ENCODE assay signal across 8 cellular contexts in the genomic region with DNA sequence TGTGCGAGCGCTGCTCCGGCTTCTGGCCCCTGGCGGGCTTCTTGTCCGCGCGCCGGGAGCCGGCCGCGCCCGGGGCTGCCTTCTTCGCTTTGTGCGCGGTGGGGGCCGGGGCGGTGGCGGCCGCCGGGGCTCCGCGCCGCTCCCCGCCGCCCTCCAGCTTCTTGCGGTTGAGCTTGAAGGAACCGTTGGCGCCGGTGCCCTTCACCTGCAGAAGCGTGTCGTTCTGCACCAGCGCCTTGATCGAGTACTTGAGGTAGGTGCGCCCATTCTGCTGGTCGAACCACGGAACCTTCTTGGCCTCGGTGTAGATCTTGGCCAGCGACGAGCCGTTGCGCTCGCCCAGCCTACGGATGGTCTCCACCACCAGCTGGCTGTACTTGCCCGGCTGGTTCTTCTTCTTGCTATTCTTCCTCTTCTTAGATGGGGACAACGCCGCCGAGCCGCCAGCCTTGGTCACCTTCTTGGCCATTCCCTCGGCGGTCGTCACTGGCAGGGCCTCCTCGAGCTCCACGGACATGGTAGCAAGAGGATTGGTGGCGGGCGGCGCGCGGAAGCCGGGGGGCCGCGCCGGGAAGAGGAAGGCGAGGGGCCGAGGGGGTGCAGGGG. TPM values are rescaled to one million over a fixed set of nuclear protein-coding genes. Genes with fewer than 3 reads are reported as not detected.
DNase-seq lines count a peak whose midpoint lies in the region; ATAC-seq, FAIRE-seq and TF ChIP-seq lines count a peak whose summit lies in the region.

No MANE protein-coding gene starts in this region.

- peak overlapping the region; percentile 86 for H3K4me3 ChIP-seq in PC-3 (ENCODE audit: low read length)
- H3K4me3 ChIP-seq in astrocyte (ENCODE audit: insufficient read depth, low read depth, low read length): peak overlapping the region; percentile 96
- peak overlapping the region; percentile 91 for H3K4me3 ChIP-seq in iPS-15b (ENCODE audit: low read depth, low read length)
- peak overlapping the region; percentile 81 for H3K4me3 ChIP-seq in skeletal muscle cell (ENCODE audit: low read depth, low read length)

- no peaks in the 10 kb centered on the region for H3K27me3 ChIP-seq in PC-3 (ENCODE audit: low read length)
- no peaks in the 10 kb centered on the region for H3K27me3 ChIP-seq in astrocyte (ENCODE audit: insufficient read depth, low read length)
- no peaks in the 10 kb centered on the region for H3K27me3 ChIP-seq in iPS-15b (ENCODE audit: control insufficient read depth, insufficient read depth, low read length)

- H3K79me2 ChIP-seq in PC-3 (ENCODE audit: low read length) (peaks cover 8% of the 10 kb centered on the region), astrocyte (ENCODE audit: insufficient read depth, low read length) (peaks cover 9% of the 10 kb centered on the region)

- H3K27me3 Mint-ChIP-seq in astrocyte (ENCODE audit: low read depth, unreplicated experiment): peaks cover 3% of the 10 kb centered on the region

- H4K20me1 ChIP-seq in PC-3 (ENCODE audit: low read length) (0 out of 2 replicates have a peak, but pooled peaks cover 3% of the 10 kb centered on the region), astrocyte (ENCODE audit: insufficient read depth, low read length) (no peaks in the 10 kb centered on the region)

- no peak overlapping the region for H3K27ac ChIP-seq in PC-3 (ENCODE audit: low read length)
- H3K27ac ChIP-seq in astrocyte (ENCODE audit: low read depth, low read length): peak overlapping the region; percentile 73

- peak overlapping the region; percentile 88 for H3K4me3 Mint-ChIP-seq in astrocyte (ENCODE audit: unreplicated experiment)

- H3K4me2 ChIP-seq in PC-3 (ENCODE audit: low read length) (peak overlapping the region; percentile 88), astrocyte (ENCODE audit: low read length) (peak overlapping the region; percentile 99)

- H3K36me3 Mint-ChIP-seq in astrocyte (ENCODE audit: low read depth, unreplicated experiment): peaks cover 12% of the 10 kb centered on the region

- H3K4me1 ChIP-seq in PC-3 (ENCODE audit: insufficient read depth, low read length) (peaks cover 2% of the 10 kb centered on the region), astrocyte (ENCODE audit: insufficient read depth, low read length) (peaks cover 10% of the 10 kb centered on the region), iPS-15b (ENCODE audit: control insufficient read depth, insufficient read depth, low read length) (peaks cover 5% of the 10 kb centered on the region)

- H3F3A ChIP-seq in PC-3 (ENCODE audit: low read length, unreplicated experiment): peaks cover 5% of the 10 kb centered on the region

- H2AFZ ChIP-seq in PC-3 (ENCODE audit: low read length) (no peak overlapping the region), astrocyte (ENCODE audit: low read depth, low read length) (peak overlapping the region; percentile 63)

- peak overlapping the region; percentile 53 for H3K27ac Mint-ChIP-seq in astrocyte (ENCODE audit: unreplicated experiment)

- H3K9me3 ChIP-seq in PC-3 (ENCODE audit: low read length): no peaks in the 10 kb centered on the region
- H3K9me3 ChIP-seq in astrocyte (ENCODE audit: insufficient read depth, low read depth, low read length): no peaks in the 10 kb centered on the region
- no peaks in the 10 kb centered on the region for H3K9me3 ChIP-seq in iPS-15b (ENCODE audit: control insufficient read depth, insufficient read depth, low read length)

- CTCF ChIA-PET in PC-3 (lab: Charles Lee): no interaction called here

- POLR2A ChIA-PET in PC-3 (lab: Charles Lee; ENCODE audit: unreplicated experiment): no interaction called here

- no peaks in the 10 kb centered on the region for H3K9me3 Mint-ChIP-seq in astrocyte (ENCODE audit: unreplicated experiment)

- TSS peak; percentile 61 for BruUV-seq in PC-3 (replicated peaks; lab: Mats Ljungman, UMichigan)

- intact Hi-C loops in PC-3 (cut with micrococcal nuclease): no loop called here

- H3K36me3 ChIP-seq in PC-3 (ENCODE audit: low read depth, low read length) (no peaks in the 10 kb centered on the region), astrocyte (ENCODE audit: insufficient read depth, low read length) (no peaks in the 10 kb centered on the region), iPS-15b (ENCODE audit: control insufficient read depth, insufficient read depth, low read length) (peaks cover 4% of the 10 kb centered on the region)

- H3K9me2 ChIP-seq in PC-3 (replicated peaks; ENCODE audit: low read length): no peaks in the 10 kb centered on the region

- ATAC-seq in PC-3 (peak; percentile 1; the same call in 1 of the 2 replicates), GM21737 (IDR thresholded peaks at IDR 0.05; ENCODE audit: unreplicated experiment) (no peak)

- DNase-seq in activated T-cell treated with anti-CD3 and anti-CD28 coated beads for 1 hour (ENCODE audit: low read depth) (peak; percentile 20), activated T-cell treated with anti-CD3 and anti-CD28 coated beads for 4 hours (no peak), PC-3 (peak; percentile 9), astrocyte (ENCODE audit: low read depth) (no peak), skeletal muscle cell (ENCODE audit: low read depth) (no peak), SHP77 treated with DMSO at 0.1 percent for 48 hours (lab: John Stamatoyannopoulos, UW) (no peak)

- no peak for TF ChIP-seq CTCF in PC-3 (conservative IDR thresholded peaks at IDR 0.05; ENCODE audit: low read depth, low read length)
- no peak for TF ChIP-seq CTCF in astrocyte (IDR thresholded peaks at IDR 0.05; ENCODE audit: insufficient read depth, low read depth, low read length)

- peak overlapping the region; percentile 87 for H3K9ac ChIP-seq in PC-3 (ENCODE audit: low read length)
- H3K9ac ChIP-seq in astrocyte (ENCODE audit: low read length): peak overlapping the region; percentile 93
- H3K9ac ChIP-seq in iPS-15b (ENCODE audit: low read depth, low read length): peak overlapping the region; percentile 70

- no peak for FAIRE-seq in astrocyte (lab: Jason Lieb, UNC)

- peaks cover 9% of the 10 kb centered on the region for H3K4me1 Mint-ChIP-seq in astrocyte (ENCODE audit: low read depth, unreplicated experiment)

RNA-seq across cellular contexts. Expression of a gene that starts 36.8 kb away (rescaled TPM):
- total RNA-seq in PC-3 (2014; rRNA removed) (28.8 and 34.3 TPM in 2 replicates), astrocyte (22.4 and 27.4 TPM in 2 replicates)

Comparison
In these comparisons a context has a peak if more than half of its experiments do, and no peak if none do; other contexts are left out.
1. DNase-seq: peak in activated T-cell treated with anti-CD3 and anti-CD28 coated beads for 1 hour (single experiment) and PC-3 (single experiment); none in activated T-cell treated with anti-CD3 and anti-CD28 coated beads for 4 hours (single experiment), astrocyte (single experiment), skeletal muscle cell (single experiment) and SHP77 treated with DMSO at 0.1 percent for 48 hours (single experiment).
2. Peak in every context shown above with its lines, with median percentiles within 50 percentile points of each other: H3K4me3 ChIP-seq and H3K9ac ChIP-seq.